12 cellular contexts compared by ENCODE assay signal in genomic region chr18:11883153-11883552, GRCh38. TPM values are rescaled to one million over a fixed set of nuclear protein-coding genes. Genes with fewer than 3 reads are reported as not detected.
A peak's percentile ranks its signal among the peaks of the same experiment; 100 is the strongest.
DNase-seq lines count a peak whose midpoint lies in the region; ATAC-seq and TF ChIP-seq lines count a peak whose summit lies in the region.
"Had no signal": no experiment of that assay in that cellular context is flagged by ENCODE, and none has a peak within 500 bp of the region (broad histone marks: within the 10 kb centered on the region; RNA-seq: fewer than 3 reads in every experiment).

No MANE protein-coding gene starts in this region.

- peak; percentile 81 for ATAC-seq in GM21515 (IDR thresholded peaks at IDR 0.05; ENCODE audit: unreplicated experiment)
- peak; percentile 82 for ATAC-seq in HG03460 (IDR thresholded peaks at IDR 0.05; ENCODE audit: unreplicated experiment)
- no peak for ATAC-seq in body of pancreas

- H3K4me3 ChIP-seq in GM12864 (ENCODE audit: low read depth, low read length) (no peak overlapping the region), body of pancreas (no peak overlapping the region)

- H3K27ac Mint-ChIP-seq in dendritic cell treated with granulocyte-macrophage colony-stimulating factor and Interleukin-4, amounts not matched to agents 40 ng/mL and 50 ng/mL, for 4 days, result peak overlapping the region; percentile 75

- peaks cover 67% of the 10 kb centered on the region for H3K4me1 Mint-ChIP-seq in dendritic cell treated with granulocyte-macrophage colony-stimulating factor and Interleukin-4, amounts not matched to agents 40 ng/mL and 50 ng/mL, for 4 days (ENCODE audit: low read depth)

- H3K9me3 ChIP-seq in body of pancreas, result no peaks in the 10 kb centered on the region

- 61 to 76% methylated on average over 1 of the region's 1 CpG for WGBS in body of pancreas, 2 donors

- no peaks in the 10 kb centered on the region for H3K27me3 Mint-ChIP-seq in dendritic cell treated with granulocyte-macrophage colony-stimulating factor and Interleukin-4, amounts not matched to agents 40 ng/mL and 50 ng/mL, for 4 days

- intact Hi-C loops in dendritic cell treated with granulocyte-macrophage colony-stimulating factor and Interleukin-4, amounts not matched to agents 40 ng/mL and 50 ng/mL, for 4 days (cut with micrococcal nuclease), result no loop called here
- intact Hi-C loops in body of pancreas (cut with DNase I), result no loop called here

- H3K36me3 ChIP-seq in body of pancreas (replicated peaks in 1 of 2; ENCODE audit: insufficient read depth in 1 of 2, low read depth in 2 of 2), result peaks cover 0 to 17% of the 10 kb centered on the region in 2 donors

- no peaks in the 10 kb centered on the region for H3K9me3 Mint-ChIP-seq in dendritic cell treated with granulocyte-macrophage colony-stimulating factor and Interleukin-4, amounts not matched to agents 40 ng/mL and 50 ng/mL, for 4 days

- in situ Hi-C loops in G401 (cut with HindIII; ENCODE audit: low sequenced_read_pairs), result no loop called here

- H3K4me3 Mint-ChIP-seq in dendritic cell treated with granulocyte-macrophage colony-stimulating factor and Interleukin-4, amounts not matched to agents 40 ng/mL and 50 ng/mL, for 4 days, result peak overlapping the region; percentile 6

- H3K4me1 ChIP-seq in body of pancreas, result no peaks in the 10 kb centered on the region

- peaks cover 42% of the 10 kb centered on the region for H3K36me3 Mint-ChIP-seq in dendritic cell treated with granulocyte-macrophage colony-stimulating factor and Interleukin-4, amounts not matched to agents 40 ng/mL and 50 ng/mL, for 4 days (ENCODE audit: low read depth)

- peak; percentile 27 for DNase-seq in GM12864 (ENCODE audit: low read depth)
- no peak for DNase-seq in NCI-H1436 treated with DMSO at 0.1 percent for 48 hours (lab: John Stamatoyannopoulos, UW)
- DNase-seq in body of pancreas, result no peak
- DNase-seq in G401 (ENCODE audit: low spot score), result no peak
- DNase-seq in DMS79 (lab: John Stamatoyannopoulos, UW), result no peak
- DNase-seq: amygdala, DMS53, NCI-H446 treated with DMSO at 0.1 percent for 48 hours had no signal

- H3K27me3 ChIP-seq in body of pancreas, result no peaks in the 10 kb centered on the region

- H3K27ac ChIP-seq in body of pancreas, result peak overlapping the region in 1 of 4 donors; percentile 20
- H3K27ac ChIP-seq: VCaP had no signal

- no peak for TF ChIP-seq CTCF in GM12864 (IDR thresholded peaks at IDR 0.05; ENCODE audit: low read depth, low read length, missing control alignments)
- no peak for TF ChIP-seq CTCF in body of pancreas (IDR thresholded peaks at IDR 0.05)

- TF ChIP-seq POLR2A in body of pancreas (IDR thresholded peaks at IDR 0.05), result no peak

RNA-seq across cellular contexts. Expression of gene MPPE1, which starts 25.0 kb away (rescaled TPM):
- total RNA-seq in body of pancreas, result 10 to 100 TPM; 29.0 to 43.1 TPM
- 13.5 and 21.3 TPM in 2 replicates for total RNA-seq in G401 (2014; rRNA removed; shearing (Covaris generic))

RNA-seq across cellular contexts. Expression of gene CHMP1B, which starts 31.9 kb away (rescaled TPM):
- 10 to 100 TPM; 23.1 to 27.4 TPM for total RNA-seq in body of pancreas
- 37.8 and 38.0 TPM in 2 replicates for total RNA-seq in G401 (2014; rRNA removed; shearing (Covaris generic))
